In genomic region chr13:40629678-40630384, GRCh38 we compare ENCODE assay signal across 11 cellular contexts. TPM values are rescaled to one million over a fixed set of nuclear protein-coding genes. Genes with fewer than 3 reads are reported as not detected.
DNase-seq lines count a peak whose midpoint lies in the region; ATAC-seq and TF ChIP-seq lines count a peak whose summit lies in the region.
"Had no signal": no experiment of that assay in that cellular context is flagged by ENCODE, and none has a peak within 500 bp of the region (broad histone marks: within the 10 kb centered on the region; RNA-seq: fewer than 3 reads in every experiment).

No MANE protein-coding gene starts in this region.

- H3K36me3 Mint-ChIP-seq in CD4-positive, CD25-positive, alpha-beta regulatory T cell = peaks cover 27% of the 10 kb centered on the region
- peaks cover 34% of the 10 kb centered on the region for H3K36me3 Mint-ChIP-seq in activated T-helper 1 cell treated with anti-CD3 and anti-CD28 coated beads, Interleukin-12 subunit alpha, Interleukin-12 subunit beta, Interleukin-2, Interleukin-4 antibody, amounts not matched to agents 30 ng/mL and 10 ng/mL and 1 ng/mL, durations not matched to agents 14 hours and 24 hours and 36 hours (ENCODE audit: low read depth)

- H3K36me3 ChIP-seq in CD4-positive, CD25-positive, alpha-beta regulatory T cell (ENCODE audit: control insufficient read depth, insufficient read depth, low read length) = peaks cover 4% of the 10 kb centered on the region
- H3K36me3 ChIP-seq in body of pancreas (replicated peaks in 1 of 2; ENCODE audit: insufficient read depth in 1 of 2, low read depth in 2 of 2) = no peaks in the 10 kb centered on the region

- intact Hi-C loops in activated T-helper 1 cell treated with anti-CD3 and anti-CD28 coated beads, Interleukin-12 subunit alpha, Interleukin-12 subunit beta, Interleukin-2, Interleukin-4 antibody, amounts not matched to agents 30 ng/mL and 10 ng/mL and 1 ng/mL, durations not matched to agents 14 hours and 24 hours and 36 hours (cut with micrococcal nuclease) = loop anchor here (2.0 kb wide), 1 partner anchor 17 kb away; no protein-coding TSS in a partner anchor
- intact Hi-C loops in body of pancreas (cut with DNase I) = no loop called here

- H3K4me1 ChIP-seq in CD4-positive, CD25-positive, alpha-beta regulatory T cell (ENCODE audit: control insufficient read depth, insufficient read depth, low read length, poor library complexity, severe bottlenecking) = peaks cover 88% of the 10 kb centered on the region
- H3K4me1 ChIP-seq in body of pancreas = peaks cover 52% of the 10 kb centered on the region

- H3K4me1 Mint-ChIP-seq in CD4-positive, CD25-positive, alpha-beta regulatory T cell = peaks cover 57 to 96% (median 83%) of the 10 kb centered on the region in 4 donors
- peaks cover 78% of the 10 kb centered on the region for H3K4me1 Mint-ChIP-seq in activated T-helper 1 cell treated with anti-CD3 and anti-CD28 coated beads, Interleukin-12 subunit alpha, Interleukin-12 subunit beta, Interleukin-2, Interleukin-4 antibody, amounts not matched to agents 30 ng/mL and 10 ng/mL and 1 ng/mL, durations not matched to agents 14 hours and 24 hours and 36 hours (ENCODE audit: low read depth)

- peak overlapping the region; percentile 77 to 91 (median 90) for H3K27ac Mint-ChIP-seq in CD4-positive, CD25-positive, alpha-beta regulatory T cell
- H3K27ac Mint-ChIP-seq in activated T-helper 1 cell treated with anti-CD3 and anti-CD28 coated beads, Interleukin-12 subunit alpha, Interleukin-12 subunit beta, Interleukin-2, Interleukin-4 antibody, amounts not matched to agents 30 ng/mL and 10 ng/mL and 1 ng/mL, durations not matched to agents 14 hours and 24 hours and 36 hours = peak overlapping the region; percentile 47
- H3K27ac Mint-ChIP-seq: brain had no signal

- no peaks in the 10 kb centered on the region for H3K27me3 Mint-ChIP-seq in CD4-positive, CD25-positive, alpha-beta regulatory T cell
- H3K27me3 Mint-ChIP-seq in activated T-helper 1 cell treated with anti-CD3 and anti-CD28 coated beads, Interleukin-12 subunit alpha, Interleukin-12 subunit beta, Interleukin-2, Interleukin-4 antibody, amounts not matched to agents 30 ng/mL and 10 ng/mL and 1 ng/mL, durations not matched to agents 14 hours and 24 hours and 36 hours (ENCODE audit: insufficient read depth) = no peaks in the 10 kb centered on the region
- H3K27me3 Mint-ChIP-seq: brain had no signal

- DNase-seq in CD4-positive, CD25-positive, alpha-beta regulatory T cell = peak in 1 of 3 donors; percentile 54
- no peak for DNase-seq in activated T-helper 1 cell treated with anti-CD3 and anti-CD28 coated beads, Interleukin-12 subunit alpha, Interleukin-12 subunit beta, Interleukin-2, Interleukin-4 antibody, amounts not matched to agents 30 ng/mL and 10 ng/mL and 1 ng/mL, durations not matched to agents 14 hours and 24 hours and 36 hours (ENCODE audit: low spot score)
- DNase-seq in occipital lobe (lab: John Stamatoyannopoulos, UW) (no peak), NCI-H510A treated with DMSO at 0.1 percent for 48 hours (lab: John Stamatoyannopoulos, UW) (no peak), ecto neural progenitor cell (ENCODE audit: low spot score) (no peak), body of pancreas (no peak)
- DNase-seq: DND-41, NCI-H748 treated with DMSO at 0.1 percent for 48 hours had no signal

- TF ChIP-seq CTCF in body of pancreas (IDR thresholded peaks at IDR 0.05) = no peak

- no peaks in the 10 kb centered on the region for H3K9me3 ChIP-seq in CD4-positive, CD25-positive, alpha-beta regulatory T cell (ENCODE audit: control insufficient read depth in 2 of 2, low read length in 2 of 2)
- no peaks in the 10 kb centered on the region for H3K9me3 ChIP-seq in body of pancreas

- peak overlapping the region; percentile 57 to 75 (median 63) for H3K4me3 Mint-ChIP-seq in CD4-positive, CD25-positive, alpha-beta regulatory T cell
- H3K4me3 Mint-ChIP-seq in activated T-helper 1 cell treated with anti-CD3 and anti-CD28 coated beads, Interleukin-12 subunit alpha, Interleukin-12 subunit beta, Interleukin-2, Interleukin-4 antibody, amounts not matched to agents 30 ng/mL and 10 ng/mL and 1 ng/mL, durations not matched to agents 14 hours and 24 hours and 36 hours = peak overlapping the region; percentile 11
- H3K4me3 Mint-ChIP-seq: brain had no signal

- H3K27ac ChIP-seq in CD4-positive, CD25-positive, alpha-beta regulatory T cell (ENCODE audit: insufficient read depth, low read length, poor library complexity, severe bottlenecking) = peak overlapping the region; percentile 65
- H3K27ac ChIP-seq in body of pancreas = peak overlapping the region in 1 of 4 donors; percentile 13

- 59 to 68% methylated on average over 3 of the region's 3 CpGs for WGBS in body of pancreas, 2 donors

- no peak for ATAC-seq in CD4-positive, CD25-positive, alpha-beta regulatory T cell (ENCODE audit: low read depth in 2 of 2)
- peak; percentile 70 for ATAC-seq in GM19372 (IDR thresholded peaks at IDR 0.05; ENCODE audit: low read depth, unreplicated experiment)
- ATAC-seq in HG03097 (IDR thresholded peaks at IDR 0.05; ENCODE audit: low FRiP score, unreplicated experiment) = peak; percentile 52
- ATAC-seq in body of pancreas = no peak

- H3K9me3 Mint-ChIP-seq in CD4-positive, CD25-positive, alpha-beta regulatory T cell = peaks cover 0 to 2% (median 0%) of the 10 kb centered on the region in 7 donors
- no peaks in the 10 kb centered on the region for H3K9me3 Mint-ChIP-seq in activated T-helper 1 cell treated with anti-CD3 and anti-CD28 coated beads, Interleukin-12 subunit alpha, Interleukin-12 subunit beta, Interleukin-2, Interleukin-4 antibody, amounts not matched to agents 30 ng/mL and 10 ng/mL and 1 ng/mL, durations not matched to agents 14 hours and 24 hours and 36 hours
- H3K9me3 Mint-ChIP-seq: brain had no signal

- TF ChIP-seq POLR2A in body of pancreas (IDR thresholded peaks at IDR 0.05) = no peak

- no peaks in the 10 kb centered on the region for H3K27me3 ChIP-seq in CD4-positive, CD25-positive, alpha-beta regulatory T cell (ENCODE audit: control insufficient read depth, insufficient read depth, low read length)
- H3K27me3 ChIP-seq in body of pancreas = no peaks in the 10 kb centered on the region

- H3K4me3 ChIP-seq in CD4-positive, CD25-positive, alpha-beta regulatory T cell (ENCODE audit: low read depth, low read length) = peak overlapping the region; percentile 56
- H3K4me3 ChIP-seq in body of pancreas = no peak overlapping the region

RNA-seq across cellular contexts. Expression of gene FOXO1, which starts 36.6 kb away (rescaled TPM):
- total RNA-seq in CD4-positive, CD25-positive, alpha-beta regulatory T cell = 119 TPM
- 100 to 1,000 TPM in 1 of 4 donors, 10 to 100 TPM in 3; 45.5 to 115 (median 65.4) TPM for polyA plus RNA-seq in CD4-positive, CD25-positive, alpha-beta regulatory T cell
- total RNA-seq in activated T-helper 1 cell treated with anti-CD3 and anti-CD28 coated beads, Interleukin-12 subunit alpha, Interleukin-12 subunit beta, Interleukin-2, Interleukin-4 antibody, amounts not matched to agents 30 ng/mL and 10 ng/mL and 1 ng/mL, durations not matched to agents 14 hours and 24 hours and 36 hours = 41.9 and 43.1 TPM in 2 replicates
- total RNA-seq in occipital lobe (4.2 TPM), body of pancreas (10 to 100 TPM; 24.1 to 51.1 TPM)

Comparison
In these comparisons a context has a peak if more than half of its experiments do, and no peak if none do; other contexts are left out.
1. ATAC-seq: peak in GM19372 (single experiment) and HG03097 (single experiment); none in CD4-positive, CD25-positive, alpha-beta regulatory T cell (0 of 2) and body of pancreas (single experiment).